2 cellular contexts compared by ENCODE assay signal in the genomic region with DNA sequence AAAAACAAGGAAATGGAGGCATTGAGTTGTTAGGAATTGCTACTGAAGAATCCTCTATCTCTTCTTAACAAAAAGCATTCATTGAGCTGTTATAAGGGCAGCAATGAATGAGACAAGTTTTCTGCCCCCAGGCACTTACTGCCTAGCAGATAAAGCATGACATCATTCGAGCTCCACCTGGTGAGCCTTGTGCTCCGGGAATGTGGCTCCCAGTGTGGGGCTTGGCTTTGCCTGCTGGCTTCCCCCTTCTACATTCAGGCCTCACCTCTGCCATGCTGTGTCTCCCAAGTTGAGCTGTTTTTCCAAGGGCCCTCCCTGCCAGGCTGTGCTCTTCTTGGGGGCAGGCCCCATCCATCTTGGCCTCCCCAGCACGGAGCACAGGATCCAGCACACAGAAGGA.
TF ChIP-seq lines count a peak whose summit lies in the region.

No MANE protein-coding gene starts in this region.

TF ChIP-seq in WTC11, 78 proteins besides CTCF, POLR2A, EP300 and RAD21:
- TF ChIP-seq, protein P1, sequence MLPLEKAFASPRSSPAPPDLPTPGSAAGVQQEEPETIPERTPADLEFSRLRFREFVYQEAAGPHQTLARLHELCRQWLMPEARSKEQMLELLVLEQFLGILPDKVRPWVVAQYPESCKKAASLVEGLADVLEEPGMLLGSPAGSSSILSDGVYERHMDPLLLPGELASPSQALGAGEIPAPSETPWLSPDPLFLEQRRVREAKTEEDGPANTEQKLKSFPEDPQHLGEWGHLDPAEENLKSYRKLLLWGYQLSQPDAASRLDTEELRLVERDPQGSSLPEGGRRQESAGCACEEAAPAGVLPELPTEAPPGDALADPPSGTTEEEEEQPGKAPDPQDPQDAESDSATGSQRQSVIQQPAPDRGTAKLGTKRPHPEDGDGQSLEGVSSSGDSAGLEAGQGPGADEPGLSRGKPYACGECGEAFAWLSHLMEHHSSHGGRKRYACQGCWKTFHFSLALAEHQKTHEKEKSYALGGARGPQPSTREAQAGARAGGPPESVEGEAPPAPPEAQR (CRISPR knock-in tag; IDR thresholded peaks at IDR 0.05), result no peak
- no peak for TF ChIP-seq NFYB (CRISPR knock-in tag; conservative IDR thresholded peaks at IDR 0.05; ENCODE audit: low read depth)
- no peak for TF ChIP-seq TEAD1 (CRISPR knock-in tag; IDR thresholded peaks at IDR 0.05)
- no peak for TF ChIP-seq GABPB1 (CRISPR knock-in tag; IDR thresholded peaks at IDR 0.05)
- TF ChIP-seq ZNF317 (CRISPR knock-in tag; IDR thresholded peaks at IDR 0.05; ENCODE audit: borderline replicate concordance, low read depth), result no peak
- TF ChIP-seq, protein P2, sequence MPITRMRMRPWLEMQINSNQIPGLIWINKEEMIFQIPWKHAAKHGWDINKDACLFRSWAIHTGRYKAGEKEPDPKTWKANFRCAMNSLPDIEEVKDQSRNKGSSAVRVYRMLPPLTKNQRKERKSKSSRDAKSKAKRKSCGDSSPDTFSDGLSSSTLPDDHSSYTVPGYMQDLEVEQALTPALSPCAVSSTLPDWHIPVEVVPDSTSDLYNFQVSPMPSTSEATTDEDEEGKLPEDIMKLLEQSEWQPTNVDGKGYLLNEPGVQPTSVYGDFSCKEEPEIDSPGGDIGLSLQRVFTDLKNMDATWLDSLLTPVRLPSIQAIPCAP (CRISPR knock-in tag; IDR thresholded peaks at IDR 0.05), result no peak
- TF ChIP-seq FOXJ3 (CRISPR knock-in tag; IDR thresholded peaks at IDR 0.05; ENCODE audit: borderline replicate concordance), result no peak
- TF ChIP-seq GRHL2 (CRISPR knock-in tag; IDR thresholded peaks at IDR 0.05; ENCODE audit: insufficient replicate concordance, severe bottlenecking), result no peak
- TF ChIP-seq NFATC4 (CRISPR knock-in tag; IDR thresholded peaks at IDR 0.05), result no peak
- TF ChIP-seq, protein P3, sequence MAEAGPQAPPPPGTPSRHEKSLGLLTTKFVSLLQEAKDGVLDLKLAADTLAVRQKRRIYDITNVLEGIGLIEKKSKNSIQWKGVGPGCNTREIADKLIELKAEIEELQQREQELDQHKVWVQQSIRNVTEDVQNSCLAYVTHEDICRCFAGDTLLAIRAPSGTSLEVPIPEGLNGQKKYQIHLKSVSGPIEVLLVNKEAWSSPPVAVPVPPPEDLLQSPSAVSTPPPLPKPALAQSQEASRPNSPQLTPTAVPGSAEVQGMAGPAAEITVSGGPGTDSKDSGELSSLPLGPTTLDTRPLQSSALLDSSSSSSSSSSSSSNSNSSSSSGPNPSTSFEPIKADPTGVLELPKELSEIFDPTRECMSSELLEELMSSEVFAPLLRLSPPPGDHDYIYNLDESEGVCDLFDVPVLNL (CRISPR knock-in tag; IDR thresholded peaks at IDR 0.05; ENCODE audit: borderline replicate concordance, low read depth), result no peak
- TF ChIP-seq, protein P4, sequence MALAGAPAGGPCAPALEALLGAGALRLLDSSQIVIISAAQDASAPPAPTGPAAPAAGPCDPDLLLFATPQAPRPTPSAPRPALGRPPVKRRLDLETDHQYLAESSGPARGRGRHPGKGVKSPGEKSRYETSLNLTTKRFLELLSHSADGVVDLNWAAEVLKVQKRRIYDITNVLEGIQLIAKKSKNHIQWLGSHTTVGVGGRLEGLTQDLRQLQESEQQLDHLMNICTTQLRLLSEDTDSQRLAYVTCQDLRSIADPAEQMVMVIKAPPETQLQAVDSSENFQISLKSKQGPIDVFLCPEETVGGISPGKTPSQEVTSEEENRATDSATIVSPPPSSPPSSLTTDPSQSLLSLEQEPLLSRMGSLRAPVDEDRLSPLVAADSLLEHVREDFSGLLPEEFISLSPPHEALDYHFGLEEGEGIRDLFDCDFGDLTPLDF (CRISPR knock-in tag; IDR thresholded peaks at IDR 0.05), result no peak
- no peak for TF ChIP-seq ZNF138 (CRISPR knock-in tag; conservative IDR thresholded peaks at IDR 0.05)
- no peak for TF ChIP-seq JAZF1 (CRISPR knock-in tag; IDR thresholded peaks at IDR 0.05)
- TF ChIP-seq FOXK1 (CRISPR knock-in tag; IDR thresholded peaks at IDR 0.05), result no peak
- no peak for TF ChIP-seq HMGA2 (CRISPR knock-in tag; IDR thresholded peaks at IDR 0.05)
- TF ChIP-seq, protein P5, sequence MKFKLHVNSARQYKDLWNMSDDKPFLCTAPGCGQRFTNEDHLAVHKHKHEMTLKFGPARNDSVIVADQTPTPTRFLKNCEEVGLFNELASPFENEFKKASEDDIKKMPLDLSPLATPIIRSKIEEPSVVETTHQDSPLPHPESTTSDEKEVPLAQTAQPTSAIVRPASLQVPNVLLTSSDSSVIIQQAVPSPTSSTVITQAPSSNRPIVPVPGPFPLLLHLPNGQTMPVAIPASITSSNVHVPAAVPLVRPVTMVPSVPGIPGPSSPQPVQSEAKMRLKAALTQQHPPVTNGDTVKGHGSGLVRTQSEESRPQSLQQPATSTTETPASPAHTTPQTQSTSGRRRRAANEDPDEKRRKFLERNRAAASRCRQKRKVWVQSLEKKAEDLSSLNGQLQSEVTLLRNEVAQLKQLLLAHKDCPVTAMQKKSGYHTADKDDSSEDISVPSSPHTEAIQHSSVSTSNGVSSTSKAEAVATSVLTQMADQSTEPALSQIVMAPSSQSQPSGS (CRISPR knock-in tag; IDR thresholded peaks at IDR 0.05; ENCODE audit: borderline replicate concordance, low read depth), result no peak

TF ChIP-seq in HepG2, 621 proteins besides CTCF, POLR2A, EP300 and RAD21 (continued from another document):
- TF ChIP-seq ADNP (CRISPR knock-in tag; IDR thresholded peaks at IDR 0.05), result no peak
